9 cellular contexts compared by ENCODE assay signal in the genomic region with DNA sequence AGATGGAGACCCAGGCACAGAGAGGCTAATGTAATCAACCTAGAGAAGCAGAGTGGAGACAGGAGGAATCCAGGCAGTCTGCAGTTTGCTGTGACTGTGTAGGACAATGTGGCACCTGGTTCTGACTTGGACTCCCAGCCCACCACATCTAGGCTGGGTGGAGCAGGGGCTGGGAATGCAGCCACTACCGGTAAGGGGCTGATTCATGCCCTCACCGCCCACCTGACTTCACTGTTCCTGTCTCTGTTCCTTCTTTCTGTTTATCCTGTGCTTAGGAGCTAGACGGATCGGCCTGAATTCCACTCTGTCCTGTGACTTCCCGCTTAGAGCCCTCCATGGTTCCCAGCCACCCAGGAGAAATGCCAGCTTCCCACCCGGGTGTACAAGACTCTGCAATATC. TPM values are rescaled to one million over a fixed set of nuclear protein-coding genes. Genes with fewer than 3 reads are reported as not detected.
DNase-seq lines count a peak whose midpoint lies in the region; TF ChIP-seq lines count a peak whose summit lies in the region.
"Had no signal": no experiment of that assay in that cellular context is flagged by ENCODE, and none has a peak within 500 bp of the region (broad histone marks: within the 10 kb centered on the region; RNA-seq: fewer than 3 reads in every experiment).

No MANE protein-coding gene starts in this region.

- no peak for TF ChIP-seq CTCF in mammary epithelial cell (conservative IDR thresholded peaks at IDR 0.05 in 1 of 2, IDR thresholded peaks at IDR 0.05 in 1 of 2; ENCODE audit: extremely low read depth in 1 of 2, insufficient read depth in 1 of 2, low read depth in 1 of 2, low read length in 2 of 2)

- dilution Hi-C loops in mammary epithelial cell (cut with HindIII; ENCODE audit: low sequenced_read_pairs), result loop anchor here (5.0 kb wide), 2 partner anchors 33 to 107 kb away; partner anchors contain the start of genes P4HA2 and SLC22A5

- no peaks in the 10 kb centered on the region for H3K27me3 ChIP-seq in mammary epithelial cell (ENCODE audit: insufficient read depth, low read length)
- H3K27me3 ChIP-seq: BLaER1 had no signal

- H3K4me3 Mint-ChIP-seq in activated naive CD4-positive, alpha-beta T cell treated with anti-CD3 and anti-CD28 coated beads, Interleukin-2, amount 10 ng/mL, durations not matched to agents 7 days and 5 days, result no peak overlapping the region

- peaks cover 55% of the 10 kb centered on the region for H3K27me3 Mint-ChIP-seq in activated naive CD4-positive, alpha-beta T cell treated with anti-CD3 and anti-CD28 coated beads, Interleukin-2, amount 10 ng/mL, durations not matched to agents 7 days and 5 days

- no peaks in the 10 kb centered on the region for H4K20me1 ChIP-seq in mammary epithelial cell (ENCODE audit: insufficient read depth, low read length)
- H4K20me1 ChIP-seq: BLaER1 had no signal

- BruUV-seq in mammary epithelial cell (replicated peaks; lab: Mats Ljungman, UMichigan), result no TSS peak

- H3K36me3 Mint-ChIP-seq in activated naive CD4-positive, alpha-beta T cell treated with anti-CD3 and anti-CD28 coated beads, Interleukin-2, amount 10 ng/mL, durations not matched to agents 7 days and 5 days, result no peaks in the 10 kb centered on the region

- peak overlapping the region; percentile 99 for H3K9ac ChIP-seq in mammary epithelial cell (ENCODE audit: insufficient read depth, low read length)
- H3K9ac ChIP-seq: BLaER1 had no signal

- in situ Hi-C loops in mammary epithelial cell (cut with MboI; ENCODE audit: low sequenced_read_pairs in 2 of 2), result no loop called here

- intact Hi-C loops in mammary epithelial cell (cut with micrococcal nuclease), result no loop called here

- CTCF ChIA-PET in activated naive CD4-positive, alpha-beta T cell treated with anti-CD3 and anti-CD28 coated beads, Interleukin-2, amount 10 ng/mL, durations not matched to agents 7 days and 5 days (lab: Charles Lee), result interaction anchor here (1.6 kb wide), 1 partner anchor 12 kb away, joined by 5 read pairs; no protein-coding TSS in a partner anchor
- CTCF ChIA-PET in mammary epithelial cell (lab: Charles Lee; ENCODE audit: low non-redundant PET), result no interaction called here

- peaks cover 70% of the 10 kb centered on the region for H3K4me1 ChIP-seq in mammary epithelial cell (ENCODE audit: insufficient read depth, low read length)
- H3K4me1 ChIP-seq in mesodermal cell (ENCODE audit: control insufficient read depth, insufficient read depth, low read length, poor library complexity, severe bottlenecking), result peaks cover 49% of the 10 kb centered on the region

- peaks cover 58% of the 10 kb centered on the region for H3K79me2 ChIP-seq in mammary epithelial cell (ENCODE audit: insufficient read depth, low read length)

- H2AFZ ChIP-seq in mammary epithelial cell (ENCODE audit: low read depth, low read length), result no peak overlapping the region

- H3K4me3 ChIP-seq in mammary epithelial cell (replicated peaks in 1 of 3; ENCODE audit: insufficient read depth in 1 of 3, low read depth in 2 of 3, low read length in 3 of 3) (peak overlapping the region; percentile 61 to 89 (median 81)), mesodermal cell (ENCODE audit: extremely low read depth, insufficient read depth, low read length, poor library complexity, severe bottlenecking) (no peak overlapping the region)
- H3K4me3 ChIP-seq: BLaER1 had no signal

- no peak overlapping the region for H3K27ac Mint-ChIP-seq in activated naive CD4-positive, alpha-beta T cell treated with anti-CD3 and anti-CD28 coated beads, Interleukin-2, amount 10 ng/mL, durations not matched to agents 7 days and 5 days

- whole genome bisulfite sequencing in mammary epithelial cell (ENCODE audit: low coverage, missing lambda C conversion rate), result 0% methylated on average over 6 of the region's 6 CpGs
- WGBS in mesodermal cell (ENCODE audit: insufficient coverage in 2 of 2), 2 experiments, result 68 to 85% methylated on average over 6 of the region's 6 CpGs

- peak; percentile 4 for DNase-seq in activated naive CD4-positive, alpha-beta T cell treated with anti-CD3 and anti-CD28 coated beads, Interleukin-2, amount 10 ng/mL, durations not matched to agents 7 days and 5 days
- DNase-seq in activated naive CD4-positive, alpha-beta T cell treated with anti-CD3 and anti-CD28 coated beads, Interleukin-2, amount 50 U/mL, for 16 hours, result no peak
- DNase-seq in mammary epithelial cell (peak; percentile 83), ureter (ENCODE audit: low spot score) (peak; percentile 43), cortex of kidney (lab: John Stamatoyannopoulos, UW) (no peak), HuH-7 (ENCODE audit: low spot score) (no peak), DMS 273 treated with DMSO at 0.1 percent for 48 hours (lab: John Stamatoyannopoulos, UW) (no peak)

- H3K36me3 ChIP-seq in mammary epithelial cell (ENCODE audit: insufficient read depth, low read length) (peaks cover 6% of the 10 kb centered on the region), mesodermal cell (ENCODE audit: control insufficient read depth, insufficient read depth, low read length) (peaks cover 11% of the 10 kb centered on the region)
- H3K36me3 ChIP-seq: BLaER1 had no signal

- H3K9me3 ChIP-seq in mammary epithelial cell (replicated peaks; ENCODE audit: insufficient read depth, low read length) (no peaks in the 10 kb centered on the region), mesodermal cell (ENCODE audit: control insufficient read depth, low read length) (no peaks in the 10 kb centered on the region)
- H3K9me3 ChIP-seq: BLaER1 had no signal

- H3K27ac ChIP-seq in mammary epithelial cell (ENCODE audit: insufficient read depth, low read depth, low read length), result peak overlapping the region; percentile 92
- peak overlapping the region; percentile 23 for H3K27ac ChIP-seq in mesodermal cell (ENCODE audit: low read depth, low read length, severe bottlenecking)
- H3K27ac ChIP-seq: BLaER1 had no signal

- H3K4me1 Mint-ChIP-seq in activated naive CD4-positive, alpha-beta T cell treated with anti-CD3 and anti-CD28 coated beads, Interleukin-2, amount 10 ng/mL, durations not matched to agents 7 days and 5 days, result no peaks in the 10 kb centered on the region

- peak overlapping the region; percentile 98 for H3K4me2 ChIP-seq in mammary epithelial cell (ENCODE audit: insufficient read depth, low read depth, low read length)

- no peaks in the 10 kb centered on the region for H3K9me3 Mint-ChIP-seq in activated naive CD4-positive, alpha-beta T cell treated with anti-CD3 and anti-CD28 coated beads, Interleukin-2, amount 10 ng/mL, durations not matched to agents 7 days and 5 days

RNA-seq across cellular contexts. Expression of gene PDLIM4, which starts 2.6 kb away (rescaled TPM):
- total RNA-seq in mammary epithelial cell, result 100 to 1,000 TPM; 101 to 217 TPM
- polyA plus RNA-seq in mammary epithelial cell, result 120 TPM
- polyA minus RNA-seq in mammary epithelial cell, result 48.5 TPM
- polyA plus RNA-seq in mesodermal cell (2013, experiment 1 of 2), result 41.5 TPM
- polyA plus RNA-seq in mesodermal cell (2013, experiment 2 of 2), result 33.3 TPM
- total RNA-seq in ureter, result 33.9 TPM

RNA-seq across cellular contexts. Expression of gene P4HA2, which starts 32.4 kb away (rescaled TPM):
- total RNA-seq in mammary epithelial cell, result 100 to 1,000 TPM; 103 to 142 TPM
- polyA plus RNA-seq in mammary epithelial cell, result 134 TPM
- polyA minus RNA-seq in mammary epithelial cell, result 255 TPM
- polyA plus RNA-seq in mesodermal cell (2013, experiment 1 of 2), result 59.9 TPM
- 58.1 TPM for polyA plus RNA-seq in mesodermal cell (2013, experiment 2 of 2)
- 39.7 TPM for total RNA-seq in ureter

RNA-seq across cellular contexts. Expression of gene SLC22A4, which starts 34.1 kb away (rescaled TPM):
- total RNA-seq in mammary epithelial cell, result 1 to 10 TPM; 2.0 to 5.2 TPM
- polyA plus RNA-seq in mammary epithelial cell, result 2.1 TPM
- 5.6 TPM for polyA minus RNA-seq in mammary epithelial cell
- 0.77 TPM for polyA plus RNA-seq in mesodermal cell (2013, experiment 1 of 2)
- polyA plus RNA-seq in mesodermal cell (2013, experiment 2 of 2), result 0.81 TPM
- total RNA-seq in ureter, result 3.1 TPM

Comparison
In these comparisons a context has a peak if more than half of its experiments do, and no peak if none do; other contexts are left out.
1. DNase-seq: peak in activated naive CD4-positive, alpha-beta T cell treated with anti-CD3 and anti-CD28 coated beads, Interleukin-2, amount 10 ng/mL, durations not matched to agents 7 days and 5 days (single experiment), mammary epithelial cell (single experiment) and ureter (single experiment); none in activated naive CD4-positive, alpha-beta T cell treated with anti-CD3 and anti-CD28 coated beads, Interleukin-2, amount 50 U/mL, for 16 hours (single experiment), cortex of kidney (single experiment), HuH-7 (single experiment) and DMS 273 treated with DMSO at 0.1 percent for 48 hours (single experiment).